ENCODE assay signal across 28 cellular contexts in the genomic region with DNA sequence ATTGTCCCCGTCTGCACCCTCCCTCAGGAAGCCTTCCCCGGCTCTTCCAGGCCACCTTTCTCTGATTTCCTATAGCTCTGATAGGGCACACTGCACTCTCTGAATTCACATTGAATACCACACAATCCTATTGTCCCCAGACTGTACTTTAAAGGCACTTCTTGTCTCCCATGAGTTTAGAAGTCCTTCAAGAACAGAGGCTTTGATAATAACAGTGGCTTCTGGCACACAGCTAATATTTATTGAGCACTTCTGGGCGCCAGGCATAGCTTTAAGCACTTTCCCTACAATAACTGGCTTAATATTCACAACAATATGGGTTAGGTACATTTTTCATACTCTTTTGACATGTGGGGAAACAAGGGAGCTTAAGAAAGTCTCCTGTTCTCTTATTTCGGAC.
"Had no signal": no experiment of that assay in that cellular context is flagged by ENCODE, and none has a peak within 500 bp of the region (broad histone marks: within the 10 kb centered on the region; RNA-seq: fewer than 3 reads in every experiment).

No MANE protein-coding gene starts in this region.

- ATAC-seq: natural killer cell; psoas muscle; right cardiac atrium; right lobe of liver; stimulated activated effector memory CD8-positive, alpha-beta T cell treated with anti-CD3 and anti-CD28 coated beads, Interleukin-12 subunit alpha, Interleukin-12 subunit beta, amount 100 ng/mL, for 72 hours; stimulated activated naive B cell treated with anti-CD40 and anti-IgM and Interleukin-4, amounts not matched to agents 10 μg/mL and 1 μg/mL and 100 μg/mL, for 72 hours had no signal

- H3K4me2 ChIP-seq: neural progenitor cell had no signal

- H3K9me3 ChIP-seq: ovary, psoas muscle, right lobe of liver, sigmoid colon, thoracic aorta, thyroid gland, upper lobe of left lung, uterus had no signal

- H3K27me3 ChIP-seq: neural progenitor cell, ovary, right lobe of liver, sigmoid colon, stomach, thyroid gland, tibial nerve, upper lobe of left lung, uterus had no signal

- H3K27ac Mint-ChIP-seq: natural killer cell; nephron; neural progenitor cell; progenitor cell of endocrine pancreas; stimulated activated effector memory CD8-positive, alpha-beta T cell treated with anti-CD3 and anti-CD28 coated beads, Interleukin-12 subunit alpha, Interleukin-12 subunit beta, amount 100 ng/mL, for 72 hours; stimulated activated naive B cell treated with anti-CD40 and anti-IgM and Interleukin-4, amounts not matched to agents 10 μg/mL and 1 μg/mL and 100 μg/mL, for 72 hours; stimulated activated naive CD8-positive, alpha-beta T cell treated with anti-CD3 and anti-CD28 coated beads, Interleukin-15, Interleukin-2, amounts not matched to agents 100 ng/mL and 50 ng/mL, for 24 hours had no signal

- H3K27ac ChIP-seq: neural progenitor cell, ovary, parathyroid adenoma, psoas muscle, right lobe of liver, sigmoid colon, stomach, thoracic aorta, thyroid gland, tibial nerve, upper lobe of left lung, uterus had no signal

- H3K4me3 Mint-ChIP-seq: natural killer cell; nephron; neural progenitor cell; stimulated activated effector memory CD8-positive, alpha-beta T cell treated with anti-CD3 and anti-CD28 coated beads, Interleukin-12 subunit alpha, Interleukin-12 subunit beta, amount 100 ng/mL, for 72 hours; stimulated activated naive B cell treated with anti-CD40 and anti-IgM and Interleukin-4, amounts not matched to agents 10 μg/mL and 1 μg/mL and 100 μg/mL, for 72 hours; stimulated activated naive CD8-positive, alpha-beta T cell treated with anti-CD3 and anti-CD28 coated beads, Interleukin-15, Interleukin-2, amounts not matched to agents 100 ng/mL and 50 ng/mL, for 24 hours had no signal

- H3K36me3 Mint-ChIP-seq: natural killer cell; neural progenitor cell; stimulated activated effector memory CD8-positive, alpha-beta T cell treated with anti-CD3 and anti-CD28 coated beads, Interleukin-12 subunit alpha, Interleukin-12 subunit beta, amount 100 ng/mL, for 72 hours; stimulated activated naive B cell treated with anti-CD40 and anti-IgM and Interleukin-4, amounts not matched to agents 10 μg/mL and 1 μg/mL and 100 μg/mL, for 72 hours had no signal

- H3K36me3 ChIP-seq: neural progenitor cell, ovary, right lobe of liver, sigmoid colon, stomach, thoracic aorta, thyroid gland, tibial nerve, upper lobe of left lung, uterus had no signal

- H3K9me3 Mint-ChIP-seq: stimulated activated naive CD8-positive, alpha-beta T cell treated with anti-CD3 and anti-CD28 coated beads, Interleukin-15, Interleukin-2, amounts not matched to agents 100 ng/mL and 50 ng/mL, for 24 hours had no signal

- DNase-seq: natural killer cell; occipital lobe; ovary; posterior cingulate gyrus; psoas muscle; right cardiac atrium; right lobe of liver; sigmoid colon; small intestine; stimulated activated CD4-positive, alpha-beta T cell treated with anti-CD3 and anti-CD28 coated beads, Interleukin-15, amount 100 ng/mL, for 24 hours; stimulated activated CD4-positive, alpha-beta T cell treated with anti-CD3 and anti-CD28 coated beads, Interleukin-2, amount 100 ng/mL, for 24 hours; stimulated activated CD4-positive, alpha-beta T cell treated with anti-CD3 and anti-CD28 coated beads, Interleukin-2, amount 100 ng/mL, for 48 hours; stimulated activated CD4-positive, alpha-beta T cell treated with anti-CD3 and anti-CD28 coated beads, Interleukin-4, amount 100 ng/mL, for 24 hours; stimulated activated naive B cell treated with anti-CD40 and anti-IgM and Interleukin-4, amounts not matched to agents 10 μg/mL and 1 μg/mL and 100 μg/mL, for 72 hours; stimulated activated naive CD4-positive, alpha-beta T cell treated with Interleukin-2 at 50 U/mL for 16 hours; stomach; thyroid gland; trophoblast cell; upper lobe of left lung; uterus had no signal

- H3K4me1 ChIP-seq: neural progenitor cell, parathyroid adenoma, psoas muscle, right lobe of liver, sigmoid colon, stomach, thyroid gland, tibial nerve, uterus had no signal

- H3K4me1 Mint-ChIP-seq: natural killer cell; nephron; neural progenitor cell; stimulated activated effector memory CD8-positive, alpha-beta T cell treated with anti-CD3 and anti-CD28 coated beads, Interleukin-12 subunit alpha, Interleukin-12 subunit beta, amount 100 ng/mL, for 72 hours had no signal

- H3K9ac ChIP-seq: neural progenitor cell, parathyroid adenoma had no signal

- H3K4me3 ChIP-seq: neural progenitor cell, ovary, psoas muscle, right lobe of liver, sigmoid colon, stomach, thoracic aorta, thyroid gland, tibial nerve, upper lobe of left lung, uterus had no signal
